Comparison of ENCODE assay signal across 2 cellular contexts in genomic region chr6:79676785-79677736, GRCh38.
A peak's percentile ranks its signal among the peaks of the same experiment; 100 is the strongest.
TF ChIP-seq lines count a peak whose summit lies in the region.

No MANE protein-coding gene starts in this region.

TF ChIP-seq in liver, 16 proteins besides CTCF, POLR2A, EP300 and RAD21 (continued from another document):
- TF ChIP-seq, protein P1, sequence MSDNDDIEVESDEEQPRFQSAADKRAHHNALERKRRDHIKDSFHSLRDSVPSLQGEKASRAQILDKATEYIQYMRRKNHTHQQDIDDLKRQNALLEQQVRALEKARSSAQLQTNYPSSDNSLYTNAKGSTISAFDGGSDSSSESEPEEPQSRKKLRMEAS (IDR thresholded peaks at IDR 0.05): no peak
- TF ChIP-seq TAF1 (conservative IDR thresholded peaks at IDR 0.05) (no peak), RXRA (IDR thresholded peaks at IDR 0.05) (peak; percentile 58 to 70), SP1 (IDR thresholded peaks at IDR 0.05) (peak; percentile 33), HNF4A (conservative IDR thresholded peaks at IDR 0.05) (peak; percentile 51 to 69), EGR1 (IDR thresholded peaks at IDR 0.05; ENCODE audit: low read depth in 2 of 2) (no peak), FOXA1 (IDR thresholded peaks at IDR 0.05) (no peak)
- TF ChIP-seq, protein P2, sequence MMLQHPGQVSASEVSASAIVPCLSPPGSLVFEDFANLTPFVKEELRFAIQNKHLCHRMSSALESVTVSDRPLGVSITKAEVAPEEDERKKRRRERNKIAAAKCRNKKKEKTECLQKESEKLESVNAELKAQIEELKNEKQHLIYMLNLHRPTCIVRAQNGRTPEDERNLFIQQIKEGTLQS (IDR thresholded peaks at IDR 0.05): no peak

TF ChIP-seq in HepG2, 621 proteins besides CTCF, POLR2A, EP300 and RAD21 (continued from another document):
- TF ChIP-seq ZNF609 (CRISPR knock-in tag; IDR thresholded peaks at IDR 0.05; ENCODE audit: borderline replicate concordance) (no peak), ETV5 (CRISPR knock-in tag; IDR thresholded peaks at IDR 0.05; ENCODE audit: borderline replicate concordance) (no peak), ZNF138 (CRISPR knock-in tag; IDR thresholded peaks at IDR 0.05; ENCODE audit: low read depth) (no peak)
